Comparison of ENCODE assay signal across 10 cellular contexts in the genomic region with DNA sequence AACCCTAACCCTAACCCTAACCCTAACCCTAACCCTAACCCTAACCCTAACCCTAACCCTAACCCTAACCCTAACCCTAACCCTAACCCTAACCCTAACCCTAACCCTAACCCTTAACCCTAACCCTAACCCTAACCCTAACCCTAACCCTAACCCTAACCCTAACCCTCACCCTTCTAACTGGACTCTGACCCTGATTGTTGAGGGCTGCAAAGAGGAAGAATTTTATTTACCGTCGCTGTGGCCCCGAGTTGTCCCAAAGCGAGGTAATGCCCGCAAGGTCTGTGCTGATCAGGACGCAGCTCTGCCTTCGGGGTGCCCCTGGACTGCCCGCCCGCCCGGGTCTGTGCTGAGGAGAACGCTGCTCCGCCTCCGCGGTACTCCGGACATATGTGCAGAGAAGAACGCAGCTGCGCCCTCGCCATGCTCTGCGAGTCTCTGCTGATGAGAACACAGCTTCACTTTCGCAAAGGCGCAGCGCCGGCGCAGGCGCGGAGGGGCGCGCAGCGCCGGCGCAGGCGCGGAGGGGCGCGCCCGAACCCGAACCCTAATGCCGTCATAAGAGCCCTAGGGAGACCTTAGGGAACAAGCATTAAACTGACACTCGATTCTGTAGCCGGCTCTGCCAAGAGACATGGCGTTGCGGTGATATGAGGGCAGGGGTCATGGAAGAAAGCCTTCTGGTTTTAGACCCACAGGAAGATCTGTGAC. TPM values are rescaled to one million over a fixed set of nuclear protein-coding genes. Genes with fewer than 3 reads are reported as not detected.
DNase-seq lines count a peak whose midpoint lies in the region; ATAC-seq, FAIRE-seq and TF ChIP-seq lines count a peak whose summit lies in the region.
"Not testable (repeated sequence)": the region's sequence is repeated elsewhere in the genome, so short reads cannot be mapped to it uniquely, and the experiment has no call there.
"Had no signal": no experiment of that assay in that cellular context is flagged by ENCODE, and none has a peak within 500 bp of the region (broad histone marks: within the 10 kb centered on the region; RNA-seq: fewer than 3 reads in every experiment).

No MANE protein-coding gene starts in this region.

- FAIRE-seq in GM12878 (lab: Jason Lieb, UNC), result not testable (repeated sequence)

- not testable (repeated sequence) for H3K4me3 ChIP-seq in GM12878

- H3K27me3 Mint-ChIP-seq in WTC11 (ENCODE audit: low read depth); activated CD8-positive, alpha-beta T cell treated with anti-CD3 and anti-CD28 coated beads for 36 hours; activated T-helper 2 cell treated with anti-CD3 and anti-CD28 coated beads, Interferon-gamma antibody, Interleukin-2, Interleukin-4, amounts not matched to agents 10 μg/mL and 5 μg/mL and 100 μg/mL, durations not matched to agents 14 hours and 24 hours and 36 hours (ENCODE audit: low read depth); effector memory CD8-positive, alpha-beta T cell; natural killer cell (ENCODE audit: low read depth in 2 of 2); stimulated activated memory B cell treated with anti-CD40 and anti-IgM and Interleukin-4, amounts not matched to agents 10 μg/mL and 1 μg/mL and 100 μg/mL, for 72 hours: not testable (repeated sequence)

- no CpG with 5 or more reads among the region's 42 CpGs for WGBS in GM12878 (ENCODE audit: insufficient coverage, insufficient replicate concordance, low lambda C conversion rate, missing lambda C conversion rate)

- not testable (repeated sequence) for H3K9me3 ChIP-seq in GM12878 (replicated peaks; ENCODE audit: control insufficient read depth, insufficient read depth, low read length)

- not testable (repeated sequence) for H3K27ac Mint-ChIP-seq in WTC11; activated CD8-positive, alpha-beta T cell treated with anti-CD3 and anti-CD28 coated beads for 36 hours; activated T-helper 2 cell treated with anti-CD3 and anti-CD28 coated beads, Interferon-gamma antibody, Interleukin-2, Interleukin-4, amounts not matched to agents 10 μg/mL and 5 μg/mL and 100 μg/mL, durations not matched to agents 14 hours and 24 hours and 36 hours; effector memory CD8-positive, alpha-beta T cell; natural killer cell; stimulated activated memory B cell treated with anti-CD40 and anti-IgM and Interleukin-4, amounts not matched to agents 10 μg/mL and 1 μg/mL and 100 μg/mL, for 72 hours

- CTCF ChIA-PET in WTC11 (lab: Charles Lee); activated CD8-positive, alpha-beta T cell treated with anti-CD3 and anti-CD28 coated beads for 36 hours (lab: Charles Lee); GM12878 (lab: Yijun Ruan, JAX): not testable (repeated sequence)

- H3K79me2 ChIP-seq in GM12878 (ENCODE audit: control insufficient read depth, insufficient read depth, low read length), result not testable (repeated sequence)

- not testable (repeated sequence) for H3K9ac ChIP-seq in GM12878 (ENCODE audit: control insufficient read depth, insufficient read depth, low read length)

- POLR2A ChIA-PET in WTC11 (lab: Charles Lee); activated CD8-positive, alpha-beta T cell treated with anti-CD3 and anti-CD28 coated beads for 36 hours (lab: Charles Lee); GM12878 (lab: Charles Lee): not testable (repeated sequence)

- not testable (repeated sequence) for H3K4me1 ChIP-seq in GM12878 (ENCODE audit: control insufficient read depth, insufficient read depth, low read length)

- not testable (repeated sequence) for H3K27ac ChIP-seq in GM12878 (ENCODE audit: control insufficient read depth, insufficient read depth)

- intact Hi-C loops in activated CD8-positive, alpha-beta T cell treated with anti-CD3 and anti-CD28 coated beads for 36 hours (cut with micrococcal nuclease); activated T-helper 2 cell treated with anti-CD3 and anti-CD28 coated beads, Interferon-gamma antibody, Interleukin-2, Interleukin-4, amounts not matched to agents 10 μg/mL and 5 μg/mL and 100 μg/mL, durations not matched to agents 14 hours and 24 hours and 36 hours (cut with micrococcal nuclease); GM12878 (cut with micrococcal nuclease; ENCODE audit: unreplicated experiment); natural killer cell (cut with micrococcal nuclease): not testable (repeated sequence)

- not testable (repeated sequence) for H3K4me1 Mint-ChIP-seq in WTC11; activated CD8-positive, alpha-beta T cell treated with anti-CD3 and anti-CD28 coated beads for 36 hours (ENCODE audit: low read depth); activated T-helper 2 cell treated with anti-CD3 and anti-CD28 coated beads, Interferon-gamma antibody, Interleukin-2, Interleukin-4, amounts not matched to agents 10 μg/mL and 5 μg/mL and 100 μg/mL, durations not matched to agents 14 hours and 24 hours and 36 hours (ENCODE audit: low read depth); effector memory CD8-positive, alpha-beta T cell (ENCODE audit: low read depth in 2 of 2); natural killer cell; stimulated activated memory B cell treated with anti-CD40 and anti-IgM and Interleukin-4, amounts not matched to agents 10 μg/mL and 1 μg/mL and 100 μg/mL, for 72 hours

- RAD21 ChIA-PET in GM12878 (lab: Charles Lee; ENCODE audit: unreplicated experiment), result not testable (repeated sequence)

- BruUV-seq in GM12878 (replicated peaks; lab: Mats Ljungman, UMichigan), result not testable (repeated sequence)

- not testable (repeated sequence) for H3K27me3 ChIP-seq in GM12878 (replicated peaks in 1 of 2; ENCODE audit: control insufficient read depth in 2 of 2, insufficient read depth in 2 of 2, low read length in 1 of 2)

- H3K36me3 ChIP-seq in GM12878 (ENCODE audit: control insufficient read depth in 2 of 2, insufficient read depth in 2 of 2, low read length in 1 of 2), result not testable (repeated sequence)

- not testable (repeated sequence) for TF ChIP-seq POLR2A in GM12878 (IDR thresholded peaks at IDR 0.05; ENCODE audit: low read depth, low read length)

- not testable (repeated sequence) for H4K20me1 ChIP-seq in GM12878 (ENCODE audit: control insufficient read depth, insufficient read depth)

- not testable (repeated sequence) for H3K4me2 ChIP-seq in GM12878 (ENCODE audit: control insufficient read depth, insufficient read depth)

- TF ChIP-seq CTCF in WTC11 (IDR thresholded peaks at IDR 0.05); activated CD8-positive, alpha-beta T cell treated with anti-CD3 and anti-CD28 coated beads for 36 hours (IDR thresholded peaks at IDR 0.05); GM12878 (IDR thresholded peaks at IDR 0.05 in 2 of 3, conservative IDR thresholded peaks at IDR 0.05 in 1 of 3; ENCODE audit: control insufficient read depth in 2 of 3, extremely low read depth in 1 of 3, insufficient read depth in 1 of 3, low read depth in 3 of 3, low read length in 3 of 3); natural killer cell (IDR thresholded peaks at IDR 0.05): not testable (repeated sequence)

- not testable (repeated sequence) for H2AFZ ChIP-seq in GM12878 (ENCODE audit: control insufficient read depth, low read depth, low read length)

- not testable (repeated sequence) for DNase-seq in WTC11 (ENCODE audit: low spot score); activated CD8-positive, alpha-beta T cell treated with anti-CD3 and anti-CD28 coated beads for 36 hours; GM12878 (ENCODE audit: low read depth, low spot score); left lobe of liver (ENCODE audit: low spot score)
- peak; percentile 31 for DNase-seq in activated T-helper 2 cell treated with anti-CD3 and anti-CD28 coated beads, Interferon-gamma antibody, Interleukin-2, Interleukin-4, amounts not matched to agents 10 μg/mL and 5 μg/mL and 100 μg/mL, durations not matched to agents 14 hours and 24 hours and 36 hours (ENCODE audit: low spot score)
- DNase-seq in effector memory CD8-positive, alpha-beta T cell, result peak; percentile 17 to 43 (median 23)
- DNase-seq in natural killer cell, result peak; percentile 33

- not testable (repeated sequence) for H3K9me3 Mint-ChIP-seq in WTC11; activated CD8-positive, alpha-beta T cell treated with anti-CD3 and anti-CD28 coated beads for 36 hours; activated T-helper 2 cell treated with anti-CD3 and anti-CD28 coated beads, Interferon-gamma antibody, Interleukin-2, Interleukin-4, amounts not matched to agents 10 μg/mL and 5 μg/mL and 100 μg/mL, durations not matched to agents 14 hours and 24 hours and 36 hours; effector memory CD8-positive, alpha-beta T cell; natural killer cell; stimulated activated memory B cell treated with anti-CD40 and anti-IgM and Interleukin-4, amounts not matched to agents 10 μg/mL and 1 μg/mL and 100 μg/mL, for 72 hours

- not testable (repeated sequence) for TF ChIP-seq RAD21 in GM12878 (IDR thresholded peaks at IDR 0.05; ENCODE audit: insufficient read depth, low read depth, low read length)

- H3K36me3 Mint-ChIP-seq in WTC11; activated CD8-positive, alpha-beta T cell treated with anti-CD3 and anti-CD28 coated beads for 36 hours (ENCODE audit: low read depth); activated T-helper 2 cell treated with anti-CD3 and anti-CD28 coated beads, Interferon-gamma antibody, Interleukin-2, Interleukin-4, amounts not matched to agents 10 μg/mL and 5 μg/mL and 100 μg/mL, durations not matched to agents 14 hours and 24 hours and 36 hours (ENCODE audit: low read depth); effector memory CD8-positive, alpha-beta T cell (ENCODE audit: insufficient read depth); natural killer cell; stimulated activated memory B cell treated with anti-CD40 and anti-IgM and Interleukin-4, amounts not matched to agents 10 μg/mL and 1 μg/mL and 100 μg/mL, for 72 hours: not testable (repeated sequence)

- not testable (repeated sequence) for H3K4me3 Mint-ChIP-seq in WTC11; activated CD8-positive, alpha-beta T cell treated with anti-CD3 and anti-CD28 coated beads for 36 hours; activated T-helper 2 cell treated with anti-CD3 and anti-CD28 coated beads, Interferon-gamma antibody, Interleukin-2, Interleukin-4, amounts not matched to agents 10 μg/mL and 5 μg/mL and 100 μg/mL, durations not matched to agents 14 hours and 24 hours and 36 hours (ENCODE audit: low read depth); effector memory CD8-positive, alpha-beta T cell; natural killer cell; stimulated activated memory B cell treated with anti-CD40 and anti-IgM and Interleukin-4, amounts not matched to agents 10 μg/mL and 1 μg/mL and 100 μg/mL, for 72 hours

- peak; percentile 53 for ATAC-seq in WTC11
- ATAC-seq in activated CD8-positive, alpha-beta T cell treated with anti-CD3 and anti-CD28 coated beads for 36 hours, result peak; percentile 27
- not testable (repeated sequence) for ATAC-seq in GM12878; effector memory CD8-positive, alpha-beta T cell (replicated peaks); natural killer cell
- ATAC-seq in left lobe of liver, result peak; percentile 22
- ATAC-seq in stimulated activated memory B cell treated with anti-CD40 and anti-IgM and Interleukin-4, amounts not matched to agents 10 μg/mL and 1 μg/mL and 100 μg/mL, for 72 hours, result peak; percentile 61

- in situ Hi-C loops in GM12878 (cut with MboI), result not testable (repeated sequence)

- TF ChIP-seq EP300 in GM12878 (IDR thresholded peaks at IDR 0.05; ENCODE audit: borderline replicate concordance in 1 of 2, control insufficient read depth in 1 of 2, low read depth in 2 of 2, low read length in 2 of 2), result not testable (repeated sequence)

- SMC1A ChIA-PET in GM12878 (lab: Charles Lee; ENCODE audit: uncharacterized antibody, unreplicated experiment), result not testable (repeated sequence)

RNA-seq across cellular contexts. Expression of a gene that starts 38.7 kb away (rescaled TPM):
- total RNA-seq in WTC11 (2021) (2.3 to 2.6 TPM (median 2.4 TPM) in 3 replicates), GM12878 (2014; rRNA removed) (not detected in 2 replicates), GM12878 (2014; rRNA removed; fragmentation: Illumina TruSeq; extraction: Trizol) (not detected in 2 replicates), GM12878 (2021) (not detected in 2 replicates), left lobe of liver (not detected), natural killer cell (under 1 TPM in 1 of 3 donors, not detected in 2; 0.89 TPM)
- not detected for total RNA-seq in activated CD8-positive, alpha-beta T cell treated with anti-CD3 and anti-CD28 coated beads for 36 hours
- total RNA-seq in activated T-helper 2 cell treated with anti-CD3 and anti-CD28 coated beads, Interferon-gamma antibody, Interleukin-2, Interleukin-4, amounts not matched to agents 10 μg/mL and 5 μg/mL and 100 μg/mL, durations not matched to agents 14 hours and 24 hours and 36 hours, result not detected in 2 replicates
- not detected in 2 replicates for total RNA-seq in GM12878 (2013; cell fraction: nucleolus; rRNA removed)
- polyA plus RNA-seq in GM12878 (2011; ENCODE audit: low read depth), result not detected
- polyA plus RNA-seq in GM12878 (2011; rRNA removed) (not detected in 2 replicates), GM12878 (2014; fragmentation: Illumina TruSeq; extraction: Trizol) (not detected in 2 replicates), GM12878 (2014; fragmentation: Nextera tagmentation; extraction: Ambion mirVana) (not detected), GM12878 (2014; rRNA removed) (not detected in 2 replicates), GM12878 (2016; fragmentation: Nextera tagmentation; extraction: Ambion mirVana) (not detected)
- not detected in 2 replicates for polyA plus RNA-seq in GM12878 (2011; cell fraction: cytosol; rRNA removed)
- not detected in 2 replicates for polyA plus RNA-seq in GM12878 (2011; cell fraction: nucleus; rRNA removed)
- polyA plus RNA-seq in GM12878 (2012), result not detected in 2 replicates
- polyA minus RNA-seq in GM12878 (2011; rRNA and poly(A)+ RNA removed), result not detected in 2 replicates
- not detected in 2 replicates for polyA minus RNA-seq in GM12878 (2011; cell fraction: cytosol; rRNA and poly(A)+ RNA removed)
- not detected in 2 replicates for polyA minus RNA-seq in GM12878 (2011; cell fraction: nucleus; rRNA and poly(A)+ RNA removed)
- total RNA-seq: A172; CD8-positive, alpha-beta memory T cell had no signal
- polyA plus RNA-seq: CD8-positive, alpha-beta memory T cell had no signal
